ENCODE assay signal across 11 cellular contexts in genomic region chr5:181170996-181171395, GRCh38. TPM values are rescaled to one million over a fixed set of nuclear protein-coding genes. Genes with fewer than 3 reads are reported as not detected.
DNase-seq lines count a peak whose midpoint lies in the region; ATAC-seq and TF ChIP-seq lines count a peak whose summit lies in the region.
"Had no signal": no experiment of that assay in that cellular context is flagged by ENCODE, and none has a peak within 500 bp of the region (broad histone marks: within the 10 kb centered on the region; RNA-seq: fewer than 3 reads in every experiment).

No MANE protein-coding gene starts in this region.

- H3K27me3 ChIP-seq in A673 (replicated peaks; ENCODE audit: insufficient read depth, low read depth, low read length, poor library complexity) (no peaks in the 10 kb centered on the region), vagina (peaks cover 6% of the 10 kb centered on the region)

- H3K27me3 Mint-ChIP-seq in stimulated activated naive CD8-positive, alpha-beta T cell treated with anti-CD3 and anti-CD28 coated beads, Interleukin-15, Interleukin-2, amounts not matched to agents 100 ng/mL and 50 ng/mL, for 24 hours, result peaks cover 69% of the 10 kb centered on the region
- H3K27me3 Mint-ChIP-seq in T-helper 17 cell, result peaks cover 75% of the 10 kb centered on the region

- no peak for ATAC-seq in stimulated activated naive CD8-positive, alpha-beta T cell treated with anti-CD3 and anti-CD28 coated beads, Interleukin-15, Interleukin-2, amounts not matched to agents 100 U/mL and 50 U/mL, for 24 hours
- ATAC-seq in T-helper 17 cell, result no peak
- ATAC-seq: CD8-positive, alpha-beta T cell; left cardiac atrium had no signal

- H3K4me3 ChIP-seq in A673 (ENCODE audit: low read depth, low read length, poor library complexity, severe bottlenecking) (no peak overlapping the region), vagina (no peak overlapping the region)

- no peaks in the 10 kb centered on the region for H3K9me3 Mint-ChIP-seq in stimulated activated naive CD8-positive, alpha-beta T cell treated with anti-CD3 and anti-CD28 coated beads, Interleukin-15, Interleukin-2, amounts not matched to agents 100 ng/mL and 50 ng/mL, for 24 hours
- H3K9me3 Mint-ChIP-seq: CD8-positive, alpha-beta T cell had no signal

- H3K4me3 Mint-ChIP-seq in stimulated activated naive CD8-positive, alpha-beta T cell treated with anti-CD3 and anti-CD28 coated beads, Interleukin-15, Interleukin-2, amounts not matched to agents 100 ng/mL and 50 ng/mL, for 24 hours, result peak overlapping the region; percentile 14
- no peak overlapping the region for H3K4me3 Mint-ChIP-seq in T-helper 17 cell
- H3K4me3 Mint-ChIP-seq: CD8-positive, alpha-beta T cell had no signal

- TF ChIP-seq CTCF in A673 (conservative IDR thresholded peaks at IDR 0.05; ENCODE audit: low read depth, low read length), result no peak
- no peak for TF ChIP-seq CTCF in vagina (IDR thresholded peaks at IDR 0.05)

- no peak for TF ChIP-seq POLR2A in vagina (IDR thresholded peaks at IDR 0.05)

- no TSS peak for BruUV-seq in A673 (replicated peaks; lab: Mats Ljungman, UMichigan)

- H3K27ac ChIP-seq in A673 (ENCODE audit: low read depth, low read length, poor library complexity, severe bottlenecking), result no peak overlapping the region
- H3K27ac ChIP-seq in vagina, result no peak overlapping the region

- intact Hi-C loops in A673 (cut with micrococcal nuclease; ENCODE audit: unreplicated experiment) (no loop called here), vagina (cut with DNase I) (no loop called here)

- H3K4me1 ChIP-seq in A673 (ENCODE audit: insufficient read depth, low read length, poor library complexity, severe bottlenecking) (no peaks in the 10 kb centered on the region), vagina (peaks cover 9% of the 10 kb centered on the region)

- peaks cover 68% of the 10 kb centered on the region for H3K4me1 Mint-ChIP-seq in stimulated activated naive CD8-positive, alpha-beta T cell treated with anti-CD3 and anti-CD28 coated beads, Interleukin-15, Interleukin-2, amounts not matched to agents 100 ng/mL and 50 ng/mL, for 24 hours (ENCODE audit: low read depth)
- H3K4me1 Mint-ChIP-seq in T-helper 17 cell, result peaks cover 13% of the 10 kb centered on the region

- H3K9me3 ChIP-seq in T-helper 17 cell (ENCODE audit: control insufficient read depth, low read length, poor library complexity, severe bottlenecking) (no peaks in the 10 kb centered on the region), A673 (ENCODE audit: low read depth, low read length, poor library complexity, severe bottlenecking) (no peaks in the 10 kb centered on the region), vagina (no peaks in the 10 kb centered on the region)

- no peaks in the 10 kb centered on the region for H3K36me3 Mint-ChIP-seq in stimulated activated naive CD8-positive, alpha-beta T cell treated with anti-CD3 and anti-CD28 coated beads, Interleukin-15, Interleukin-2, amounts not matched to agents 100 ng/mL and 50 ng/mL, for 24 hours (ENCODE audit: low read depth)
- peaks cover 7% of the 10 kb centered on the region for H3K36me3 Mint-ChIP-seq in T-helper 17 cell (ENCODE audit: low read depth)
- H3K36me3 Mint-ChIP-seq: CD8-positive, alpha-beta T cell had no signal

- no peak for DNase-seq in stimulated activated naive CD8-positive, alpha-beta T cell treated with anti-CD3 and anti-CD28 coated beads, Interleukin-15, Interleukin-2, amounts not matched to agents 100 U/mL and 50 U/mL, for 24 hours
- no peak for DNase-seq in T-helper 17 cell
- DNase-seq in glomerular visceral epithelial cell (ENCODE audit: extremely low spot score), result peak; percentile 84
- no peak for DNase-seq in A673 (ENCODE audit: low spot score)
- no peak for DNase-seq in vagina (ENCODE audit: extremely low spot score in 2 of 2)
- DNase-seq in medulla oblongata (ENCODE audit: extremely low spot score), result no peak
- DNase-seq in foreskin melanocyte, result no peak
- DNase-seq: CD8-positive, alpha-beta T cell; left cardiac atrium; stimulated activated CD8-positive, alpha-beta memory T cell treated with anti-CD3 and anti-CD28 coated beads, Interleukin-4, amount 100 ng/mL, for 48 hours had no signal

- H3K36me3 ChIP-seq in A673 (ENCODE audit: insufficient read depth, low read length, poor library complexity, severe bottlenecking) (no peaks in the 10 kb centered on the region), vagina (no peaks in the 10 kb centered on the region)

- H3K27ac Mint-ChIP-seq in stimulated activated naive CD8-positive, alpha-beta T cell treated with anti-CD3 and anti-CD28 coated beads, Interleukin-15, Interleukin-2, amounts not matched to agents 100 ng/mL and 50 ng/mL, for 24 hours, result no peak overlapping the region
- peak overlapping the region; percentile 87 for H3K27ac Mint-ChIP-seq in T-helper 17 cell
- H3K27ac Mint-ChIP-seq: CD8-positive, alpha-beta T cell had no signal

- POLR2A ChIA-PET in A673 (lab: Charles Lee; ENCODE audit: low non-redundant PET), result no interaction called here

- CTCF ChIA-PET in A673 (lab: Charles Lee), result interaction anchor here (0.9 kb wide), 1 partner anchor 13 kb away, joined by 8 read pairs; no protein-coding TSS in a partner anchor

RNA-seq across cellular contexts. Expression of gene OR2V2, which starts 23.6 kb away (rescaled TPM):
- total RNA-seq in T-helper 17 cell (not detected), A673 (2021) (not detected in 2 replicates), vagina (not detected)
- total RNA-seq: CD8-positive, alpha-beta T cell; left cardiac atrium had no signal

RNA-seq across cellular contexts. Expression of gene TRIM7, which starts 34.0 kb away (rescaled TPM):
- total RNA-seq in T-helper 17 cell (1 to 10 TPM; 2.2 to 3.5 TPM), A673 (2021) (0.96 TPM in 1 of 2 replicates, not detected in the other), vagina (21.6 TPM)

RNA-seq across cellular contexts. Expression of gene OR2V1, which starts 40.0 kb away (rescaled TPM):
- total RNA-seq in T-helper 17 cell (not detected), A673 (2021) (not detected in 2 replicates), vagina (not detected)
- total RNA-seq: CD8-positive, alpha-beta T cell; left cardiac atrium had no signal

RNA-seq across cellular contexts. Expression of gene TRIM41, which starts 52.1 kb away (rescaled TPM):
- total RNA-seq in T-helper 17 cell (10 to 100 TPM; 23.4 to 29.6 TPM), A673 (2021) (24.2 and 24.6 TPM in 2 replicates), vagina (7.9 TPM)
